ENCODE assay signal across 21 cellular contexts in the genomic region with DNA sequence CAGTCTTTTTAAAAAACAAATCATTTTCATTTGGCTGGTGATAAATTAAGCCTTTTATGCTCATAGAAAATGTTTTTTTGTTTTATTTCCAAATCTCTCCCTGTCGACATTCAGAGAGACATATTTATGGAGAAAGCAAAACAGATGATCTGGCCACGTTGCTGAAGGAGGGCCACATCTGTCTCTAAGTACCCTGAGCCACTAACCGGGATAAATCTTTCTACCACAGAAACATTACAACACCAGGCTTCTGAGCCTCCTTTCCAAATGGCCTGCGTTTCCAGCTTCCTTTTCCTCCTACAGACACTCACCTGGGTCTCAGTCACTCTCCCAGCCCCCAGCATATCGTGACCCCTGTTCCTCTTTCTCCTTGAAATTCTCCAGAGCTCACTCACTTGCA.
"Had no signal": no experiment of that assay in that cellular context is flagged by ENCODE, and none has a peak within 500 bp of the region (broad histone marks: within the 10 kb centered on the region; RNA-seq: fewer than 3 reads in every experiment).

No MANE protein-coding gene starts in this region.

- H3K4me3 ChIP-seq: breast epithelium, gastroesophageal sphincter, thyroid gland had no signal

- H3K36me3 ChIP-seq: breast epithelium, gastroesophageal sphincter, thyroid gland had no signal

- H3K27me3 ChIP-seq: breast epithelium, gastroesophageal sphincter, thyroid gland had no signal

- H3K4me1 ChIP-seq: breast epithelium, gastroesophageal sphincter, thyroid gland had no signal

- H3K9me3 ChIP-seq: breast epithelium, gastroesophageal sphincter, thyroid gland had no signal

- ATAC-seq: activated T-cell treated with anti-CD3 and anti-CD28 coated beads, Interleukin-2, amount 50 U/mL, for 4 hours; effector memory CD8-positive, alpha-beta T cell; esophagus mucosa; gastroesophageal sphincter; stimulated activated naive CD8-positive, alpha-beta T cell treated with anti-CD3 and anti-CD28 coated beads, Interleukin-15, Interleukin-2, amounts not matched to agents 100 U/mL and 50 U/mL, for 24 hours had no signal

- H3K27ac ChIP-seq: gastroesophageal sphincter, thyroid gland had no signal

- DNase-seq: activated B cell treated with CpG ODN at 0.5 μM for 24 hours; activated CD4-positive, alpha-beta T cell treated with anti-CD3 and anti-CD28 coated beads for 4 hours; activated CD4-positive, alpha-beta T cell treated with anti-CD3 and anti-CD28 coated beads, Interleukin-2, amount 50 U/mL, for 48 hours; activated CD8-positive, alpha-beta memory T cell treated with anti-CD3 and anti-CD28 coated beads, Interleukin-2, amount 50 U/mL, for 48 hours; activated naive CD4-positive, alpha-beta T cell treated with Interleukin-2 at 50 U/mL for 16 hours; activated naive CD8-positive, alpha-beta T cell treated with anti-CD3 and anti-CD28 coated beads for 36 hours; activated T-cell treated with anti-CD3 and anti-CD28 coated beads, Interleukin-2, amount 50 U/mL, for 4 hours; amniotic stem cell; effector memory CD8-positive, alpha-beta T cell; head of caudate nucleus; occipital lobe; posterior cingulate gyrus; retina; stimulated activated CD4-positive, alpha-beta T cell treated with anti-CD3 and anti-CD28 coated beads, Interleukin-12 subunit alpha, Interleukin-12 subunit beta, amount 100 ng/mL, for 4 hours; stimulated activated CD4-positive, alpha-beta T cell treated with anti-CD3 and anti-CD28 coated beads, Interleukin-4, amount 100 ng/mL, for 4 hours; stimulated activated naive CD8-positive, alpha-beta T cell treated with anti-CD3 and anti-CD28 coated beads, Interleukin-15, Interleukin-2, amounts not matched to agents 100 U/mL and 50 U/mL, for 24 hours; T1000; thyroid gland had no signal
